17 cellular contexts compared by ENCODE assay signal in the genomic region with DNA sequence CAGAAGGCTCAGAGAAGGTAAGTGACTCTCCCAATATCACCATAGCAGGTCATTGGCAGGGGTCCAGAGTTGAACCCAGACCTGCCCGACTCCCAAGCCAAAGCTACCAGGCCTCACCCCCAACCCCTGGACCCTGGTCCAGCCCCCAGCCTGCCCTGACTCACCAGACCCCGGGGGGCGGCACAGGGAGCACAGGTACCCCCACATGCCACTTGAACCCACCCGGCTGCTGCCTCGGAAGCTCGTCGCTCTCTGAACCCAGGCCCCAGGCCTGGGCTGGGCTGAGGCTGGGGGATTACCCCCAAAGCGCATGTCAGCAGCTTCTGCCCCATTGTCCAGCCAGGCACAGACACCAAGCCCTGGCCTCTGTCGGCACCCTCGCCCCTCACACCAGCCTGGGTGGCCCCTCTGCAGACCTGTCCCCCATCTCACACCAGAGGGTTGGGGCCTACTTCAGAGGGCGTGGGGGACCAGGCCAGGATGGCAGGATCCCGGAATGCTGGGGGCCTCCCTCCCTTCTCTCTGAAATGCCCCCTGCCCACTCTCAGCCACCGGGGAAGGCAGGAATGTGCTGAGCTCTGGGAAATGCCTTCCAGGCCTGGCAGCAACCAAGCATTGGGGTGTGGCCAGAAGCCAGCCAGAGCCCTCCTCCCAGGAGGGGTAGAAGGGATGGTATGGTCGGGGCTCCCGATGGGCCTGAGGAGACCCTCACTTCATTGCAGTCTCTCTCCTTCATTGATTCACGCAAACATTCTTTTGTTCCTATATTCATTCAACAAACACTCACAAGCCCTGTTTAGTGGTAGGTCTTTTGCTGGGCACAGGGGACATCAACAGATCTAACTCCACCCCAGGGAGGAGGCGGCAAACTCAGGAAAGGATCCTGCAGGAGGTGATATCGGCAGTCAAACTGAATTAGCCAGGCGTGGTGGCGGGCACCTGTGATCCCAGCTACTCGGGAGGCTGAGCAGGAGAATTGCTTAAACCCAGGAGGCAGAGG. TPM values are rescaled to one million over a fixed set of nuclear protein-coding genes. Genes with fewer than 3 reads are reported as not detected.
DNase-seq lines count a peak whose midpoint lies in the region; ATAC-seq, FAIRE-seq and TF ChIP-seq lines count a peak whose summit lies in the region.
"Had no signal": no experiment of that assay in that cellular context is flagged by ENCODE, and none has a peak within 500 bp of the region (broad histone marks: within the 10 kb centered on the region; RNA-seq: fewer than 3 reads in every experiment).

No MANE protein-coding gene starts in this region.

- no peak for TF ChIP-seq POLR2A in upper lobe of left lung (IDR thresholded peaks at IDR 0.05)

- DNase-seq in Right ventricle myocardium inferior (ENCODE audit: missing footprints): no peak
- no peak for DNase-seq in cardiac septum (ENCODE audit: low spot score)
- DNase-seq in left lung: peak in 1 of 2 donors; percentile 62
- peak in 1 of 2 donors; percentile 50 for DNase-seq in upper lobe of left lung
- DNase-seq in D721Med (ENCODE audit: insufficient read length, low spot score): no peak
- DNase-seq in hypothalamus (lab: John Stamatoyannopoulos, UW): no peak
- DNase-seq: activated CD8-positive, alpha-beta T cell treated with anti-CD3 and anti-CD28 coated beads, Interleukin-2, amount 10 ng/mL, durations not matched to agents 7 days and 5 days; activated effector memory CD4-positive, alpha-beta T cell treated with Interleukin-2 at 50 U/mL for 16 hours; CD8-positive, alpha-beta memory T cell; NCI-H1694; NCI-H446 treated with DMSO at 0.1 percent for 48 hours; nephron progenitor cell; stimulated activated CD4-positive, alpha-beta T cell treated with anti-CD3 and anti-CD28 coated beads, Interleukin-4, amount 100 ng/mL, for 4 hours had no signal

- no peak for FAIRE-seq in D721Med (lab: Jason Lieb, UNC)
- FAIRE-seq: A204.1, G401.6 had no signal

- no peak for TF ChIP-seq CTCF in left lung (IDR thresholded peaks at IDR 0.05)
- TF ChIP-seq CTCF in upper lobe of left lung (IDR thresholded peaks at IDR 0.05): no peak
- TF ChIP-seq CTCF in D721Med (IDR thresholded peaks at IDR 0.05; ENCODE audit: insufficient read depth, missing control alignments): no peak

- H3K9me3 ChIP-seq in left lung: no peaks in the 10 kb centered on the region
- H3K9me3 ChIP-seq in upper lobe of left lung: no peaks in the 10 kb centered on the region

- H3K27me3 ChIP-seq in left lung (no peaks in the 10 kb centered on the region), upper lobe of left lung (no peaks in the 10 kb centered on the region)

- 76% methylated on average over 8 to 17 of the region's 21 CpGs for WGBS in upper lobe of left lung, 2 donors

- H3K36me3 ChIP-seq in left lung (no peaks in the 10 kb centered on the region), upper lobe of left lung (no peaks in the 10 kb centered on the region)

- peak; percentile 12 for ATAC-seq in Right ventricle myocardium inferior
- no peak for ATAC-seq in left lung
- no peak for ATAC-seq in upper lobe of left lung (ENCODE audit: low FRiP score in 2 of 2)
- ATAC-seq: activated CD8-positive, alpha-beta T cell treated with anti-CD3 and anti-CD28 coated beads, Interleukin-2, amount 10 ng/mL, durations not matched to agents 7 days and 5 days had no signal

- H3K4me3 ChIP-seq in left lung (no peak overlapping the region), upper lobe of left lung (peak overlapping the region in 1 of 4 donors; percentile 61)

- no peak for TF ChIP-seq EP300 in upper lobe of left lung (IDR thresholded peaks at IDR 0.05)

- intact Hi-C loops in Right ventricle myocardium inferior (cut with DNase I): loop anchor here (5.0 kb wide), 1 partner anchor 187 kb away; the partner anchor contains the start of gene LTBP4
- intact Hi-C loops in cardiac septum (cut with DNase I): no loop called here
- intact Hi-C loops in left lung (cut with DNase I): no loop called here

- peak overlapping the region; percentile 13 to 51 for H3K27ac ChIP-seq in left lung
- peak overlapping the region; percentile 47 to 100 (median 80) for H3K27ac ChIP-seq in upper lobe of left lung

- peaks cover 0 to 58% of the 10 kb centered on the region in 2 donors for H3K4me1 ChIP-seq in left lung
- peaks cover 34 to 54% (median 48%) of the 10 kb centered on the region in 4 donors for H3K4me1 ChIP-seq in upper lobe of left lung

RNA-seq across cellular contexts. Expression of gene PRX, which starts 1.7 kb away (rescaled TPM):
- total RNA-seq in Right ventricle myocardium inferior (3.5 TPM), cardiac septum (3.5 TPM), left lung (10 to 100 TPM; 18.7 to 20.0 TPM), upper lobe of left lung (100 to 1,000 TPM in 1 of 6 donors, 10 to 100 TPM in 5; 30.1 to 146 (median 51.5) TPM)

RNA-seq across cellular contexts. Expression of gene SERTAD1, which starts 11.0 kb away (rescaled TPM):
- total RNA-seq in Right ventricle myocardium inferior (12.0 TPM), cardiac septum (16.7 TPM), left lung (10 to 100 TPM; 14.8 to 17.5 TPM), upper lobe of left lung (10 to 100 TPM in 4 of 6 donors, 1 to 10 TPM in 2; 2.1 to 37.5 (median 18.4) TPM)

RNA-seq across cellular contexts. Expression of gene HIPK4, which starts 24.9 kb away (rescaled TPM):
- total RNA-seq in Right ventricle myocardium inferior (not detected), cardiac septum (0.08 TPM), left lung (under 1 TPM; 0.09 to 0.24 TPM), upper lobe of left lung (1 to 10 TPM in 1 of 6 donors, under 1 TPM in 4, not detected in 1; 0.17 to 1.0 (median 0.46) TPM)
- total RNA-seq: CD8-positive, alpha-beta memory T cell; OCI-LY7; urinary bladder had no signal

RNA-seq across cellular contexts. Expression of gene SERTAD3, which starts 29.3 kb away (rescaled TPM):
- total RNA-seq in Right ventricle myocardium inferior (28.2 TPM), cardiac septum (33.9 TPM), left lung (10 to 100 TPM; 31.7 to 35.0 TPM), upper lobe of left lung (10 to 100 TPM in 5 of 6 donors, 1 to 10 TPM in 1; 8.9 to 44.5 (median 21.9) TPM)

RNA-seq across cellular contexts. Expression of gene BLVRB, which starts 50.7 kb away (rescaled TPM):
- total RNA-seq in Right ventricle myocardium inferior: 127 TPM
- total RNA-seq in cardiac septum: 81.6 TPM
- total RNA-seq in left lung: 100 to 1,000 TPM; 123 to 192 TPM
- total RNA-seq in upper lobe of left lung: 100 to 1,000 TPM in 5 of 6 donors, 10 to 100 TPM in 1; 77.5 to 379 (median 223) TPM
